Comparison of ENCODE assay signal across 1 cellular context in the genomic region with DNA sequence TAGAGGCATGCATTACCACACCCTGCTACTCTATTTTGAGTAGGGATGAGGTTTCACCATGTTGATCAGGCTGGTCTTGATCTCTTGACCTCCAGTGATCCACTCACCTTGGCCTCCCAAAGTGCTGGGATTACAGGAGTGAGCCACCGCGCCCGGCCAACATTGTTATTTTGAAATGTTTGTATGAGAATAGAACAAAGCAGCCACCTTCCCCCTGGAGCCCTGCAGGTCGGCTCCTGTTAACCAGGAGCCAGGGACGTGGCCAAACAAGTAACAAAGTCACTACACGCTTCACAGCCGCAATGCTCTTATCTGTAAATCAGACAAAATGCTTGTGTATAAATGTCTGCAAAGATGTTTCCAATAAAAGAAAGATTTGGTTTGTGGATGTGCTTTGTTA.
TF ChIP-seq lines count a peak whose summit lies in the region.

No MANE protein-coding gene starts in this region.

TF ChIP-seq in GM23338, 12 proteins besides CTCF, POLR2A, EP300 and RAD21 (continued from another document):
- no peak for TF ChIP-seq ZNF331 (CRISPR knock-in tag; IDR thresholded peaks at IDR 0.05; ENCODE audit: low read depth)
- no peak for TF ChIP-seq EZH2 (IDR thresholded peaks at IDR 0.05; ENCODE audit: low read depth, unreplicated experiment)
TF ChIP-seq in GM23338: peak in this region for 2.
